14 cellular contexts compared by ENCODE assay signal in the genomic region with DNA sequence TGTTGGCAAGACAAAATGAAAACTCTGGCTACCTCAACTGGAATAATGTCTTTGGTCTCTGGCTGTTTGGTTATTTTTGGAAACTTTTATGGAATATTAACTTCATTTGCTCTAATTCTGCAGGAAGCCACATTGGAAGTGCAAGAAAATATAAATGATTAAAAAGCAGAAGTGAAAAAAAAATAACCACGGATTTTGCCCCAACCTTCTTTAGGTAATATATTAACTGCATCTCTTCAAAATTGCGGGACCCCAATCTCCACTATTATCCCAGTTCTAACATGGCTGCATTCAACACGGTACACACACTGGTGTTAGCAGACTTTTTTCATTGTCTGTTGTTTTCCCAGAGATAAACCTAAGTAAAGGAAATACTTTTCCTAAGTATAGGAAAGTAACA.
"Had no signal": no experiment of that assay in that cellular context is flagged by ENCODE, and none has a peak within 500 bp of the region (broad histone marks: within the 10 kb centered on the region; RNA-seq: fewer than 3 reads in every experiment).

No MANE protein-coding gene starts in this region.

- H3K27ac ChIP-seq: esophagus muscularis mucosa, thoracic aorta had no signal

- H3K4me1 Mint-ChIP-seq: activated naive CD4-positive, alpha-beta T cell treated with anti-CD3 and anti-CD28 coated beads, Interleukin-2, amount 50 U/mL, for 24 hours; immature natural killer cell had no signal

- H3K4me3 Mint-ChIP-seq: activated naive CD4-positive, alpha-beta T cell treated with anti-CD3 and anti-CD28 coated beads, Interleukin-2, amount 50 U/mL, for 24 hours; immature natural killer cell; naive thymus-derived CD4-positive, alpha-beta T cell had no signal

- H3K9me3 ChIP-seq: esophagus muscularis mucosa, stomach, thoracic aorta had no signal

- DNase-seq: activated CD4-positive, alpha-beta T cell treated with anti-CD3 and anti-CD28 coated beads, Interleukin-2, amount 50 U/mL, for 1 hour; activated effector memory CD4-positive, alpha-beta T cell treated with Interleukin-2 at 50 U/mL for 16 hours; activated T-cell treated with anti-CD3 and anti-CD28 coated beads, Interleukin-2, amount 50 U/mL, for 1 hour; cerebellar nuclear complex; immature natural killer cell; left colon; naive thymus-derived CD4-positive, alpha-beta T cell; stimulated activated CD4-positive, alpha-beta T cell treated with anti-CD3 and anti-CD28 coated beads, Interleukin-4, amount 100 ng/mL, for 4 hours; stomach; T-helper 2 cell had no signal

- H3K4me3 ChIP-seq: esophagus muscularis mucosa, lung, stomach, thoracic aorta had no signal

- H3K27ac Mint-ChIP-seq: activated naive CD4-positive, alpha-beta T cell treated with anti-CD3 and anti-CD28 coated beads, Interleukin-2, amount 50 U/mL, for 24 hours; immature natural killer cell; naive thymus-derived CD4-positive, alpha-beta T cell had no signal

- H3K9me3 Mint-ChIP-seq: activated naive CD4-positive, alpha-beta T cell treated with anti-CD3 and anti-CD28 coated beads, Interleukin-2, amount 50 U/mL, for 24 hours; naive thymus-derived CD4-positive, alpha-beta T cell had no signal

- H3K36me3 ChIP-seq: esophagus muscularis mucosa, stomach, thoracic aorta had no signal

- ATAC-seq: left colon; naive thymus-derived CD4-positive, alpha-beta T cell had no signal

- H3K36me3 Mint-ChIP-seq: activated naive CD4-positive, alpha-beta T cell treated with anti-CD3 and anti-CD28 coated beads, Interleukin-2, amount 50 U/mL, for 24 hours; immature natural killer cell had no signal

- H3K27me3 ChIP-seq: esophagus muscularis mucosa, stomach had no signal
